Comparison of ENCODE assay signal across 27 cellular contexts in the genomic region with DNA sequence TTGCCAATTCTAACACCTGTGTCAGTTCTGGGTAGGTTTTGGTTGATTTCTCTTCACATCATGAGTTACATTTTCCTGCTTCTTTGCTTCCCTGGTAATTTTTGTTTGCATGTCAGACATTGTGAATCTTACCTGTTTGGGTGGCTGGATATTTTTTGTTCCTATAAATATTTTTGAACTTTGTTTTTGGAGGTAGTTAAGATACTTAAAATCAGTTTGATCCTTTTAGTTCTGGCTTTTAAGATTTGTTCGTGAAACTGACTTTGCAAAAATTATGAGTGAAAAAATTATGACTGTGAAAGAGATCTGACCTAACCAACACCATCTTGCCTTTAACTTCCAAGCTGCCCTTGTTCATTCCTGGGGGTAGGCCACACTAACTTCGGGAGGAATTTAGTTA.
"Had no signal": no experiment of that assay in that cellular context is flagged by ENCODE, and none has a peak within 500 bp of the region (broad histone marks: within the 10 kb centered on the region; RNA-seq: fewer than 3 reads in every experiment).

No MANE protein-coding gene starts in this region.

- DNase-seq: activated effector memory CD4-positive, alpha-beta T cell treated with anti-CD3 and anti-CD28 coated beads, Interleukin-2, amount 50 U/mL, for 16 hours; activated effector memory CD4-positive, alpha-beta T cell treated with Interleukin-2 at 50 U/mL for 16 hours; activated gamma-delta T cell; activated gamma-delta T cell treated with Interleukin-2 at 50 U/mL for 16 hours; activated naive CD4-positive, alpha-beta T cell; activated naive CD4-positive, alpha-beta T cell treated with anti-CD3 and anti-CD28 coated beads for 36 hours; activated naive CD4-positive, alpha-beta T cell treated with anti-CD3 and anti-CD28 coated beads, Interleukin-2, amount 10 ng/mL, durations not matched to agents 7 days and 5 days; activated naive CD4-positive, alpha-beta T cell treated with anti-CD3 and anti-CD28 coated beads, Interleukin-2, amount 50 U/mL, for 16 hours; activated naive CD4-positive, alpha-beta T cell treated with Interleukin-2 at 50 U/mL for 16 hours; activated naive CD8-positive, alpha-beta T cell treated with anti-CD3 and anti-CD28 coated beads for 36 hours; activated naive CD8-positive, alpha-beta T cell treated with anti-CD3 and anti-CD28 coated beads, Interleukin-2, amount 10 ng/mL, durations not matched to agents 7 days and 5 days; activated naive CD8-positive, alpha-beta T cell treated with anti-CD3 and anti-CD28 coated beads, Interleukin-2, amount 50 U/mL, for 24 hours; activated T-cell treated with anti-CD3 and anti-CD28 coated beads, Interleukin-2, amount 50 U/mL, for 4 hours; activated T-cell treated with anti-CD3 and anti-CD28 coated beads, Interleukin-2, amount 50 U/mL, for 48 hours; activated T-cell treated with anti-CD3 and anti-CD28 coated beads, Interleukin-2, amount 50 U/mL, for 72 hours; adrenal gland; amniotic stem cell; amygdala; anterior cingulate cortex; aorta; body of pancreas; brain microvascular endothelial cell; caudate nucleus; central memory CD4-positive, alpha-beta T cell; cerebellar nuclear complex had no signal

- FAIRE-seq: astrocyte, bronchial epithelial cell had no signal
